8 cellular contexts compared by ENCODE assay signal in genomic region chr3:168249048-168249538, GRCh38.
A peak's percentile ranks its signal among the peaks of the same experiment; 100 is the strongest.
DNase-seq lines count a peak whose midpoint lies in the region; ATAC-seq lines count a peak whose summit lies in the region.

No MANE protein-coding gene starts in this region.

- H3K4me1 ChIP-seq in rectal smooth muscle tissue (ENCODE audit: control insufficient read depth, insufficient read depth, low read length) = no peaks in the 10 kb centered on the region

- CTCF ChIA-PET in activated CD4-positive, alpha-beta T cell treated with anti-CD3 and anti-CD28 coated beads, Interleukin-2, amount 10 ng/mL, durations not matched to agents 7 days and 5 days (lab: Charles Lee) = no interaction called here

- no peaks in the 10 kb centered on the region for H3K36me3 Mint-ChIP-seq in activated CD4-positive, alpha-beta T cell treated with anti-CD3 and anti-CD28 coated beads, Interleukin-2, amount 10 ng/mL, durations not matched to agents 7 days and 5 days (ENCODE audit: low read depth)

- ATAC-seq in HG02943 (IDR thresholded peaks at IDR 0.05; ENCODE audit: low read depth, unreplicated experiment) = peak; percentile 7

- no peak for DNase-seq in activated CD4-positive, alpha-beta T cell treated with anti-CD3 and anti-CD28 coated beads, Interleukin-2, amount 10 ng/mL, durations not matched to agents 7 days and 5 days
- no peak for DNase-seq in activated CD4-positive, alpha-beta T cell treated with anti-CD3 and anti-CD28 coated beads for 1 hour
- DNase-seq in SW480 (ENCODE audit: low spot score) = peak; percentile 41
- peak in 30 of 42 donors; percentile 2 to 54 (median 21) for DNase-seq in head of caudate nucleus
- no peak for DNase-seq in AML-193 (lab: John Stamatoyannopoulos, UW)
- DNase-seq in middle frontal gyrus (ENCODE audit: extremely low spot score, low spot score) = no peak

- H3K4me3 Mint-ChIP-seq in activated CD4-positive, alpha-beta T cell treated with anti-CD3 and anti-CD28 coated beads, Interleukin-2, amount 10 ng/mL, durations not matched to agents 7 days and 5 days = peak overlapping the region; percentile 62

- no peaks in the 10 kb centered on the region for H3K27me3 ChIP-seq in rectal smooth muscle tissue (ENCODE audit: control insufficient read depth, insufficient read depth, low read length)

- peak overlapping the region; percentile 72 for H3K4me3 ChIP-seq in rectal smooth muscle tissue (ENCODE audit: low read length)

- H3K27ac Mint-ChIP-seq in activated CD4-positive, alpha-beta T cell treated with anti-CD3 and anti-CD28 coated beads, Interleukin-2, amount 10 ng/mL, durations not matched to agents 7 days and 5 days = no peak overlapping the region

- POLR2A ChIA-PET in activated CD4-positive, alpha-beta T cell treated with anti-CD3 and anti-CD28 coated beads, Interleukin-2, amount 10 ng/mL, durations not matched to agents 7 days and 5 days (lab: Charles Lee) = no interaction called here

- H3K9ac ChIP-seq in rectal smooth muscle tissue (ENCODE audit: low read length) = no peak overlapping the region

- peaks cover 44% of the 10 kb centered on the region for H3K27me3 Mint-ChIP-seq in activated CD4-positive, alpha-beta T cell treated with anti-CD3 and anti-CD28 coated beads, Interleukin-2, amount 10 ng/mL, durations not matched to agents 7 days and 5 days

- H3K27ac ChIP-seq in rectal smooth muscle tissue (ENCODE audit: low read depth, low read length) = no peak overlapping the region

- peaks cover 13% of the 10 kb centered on the region for H3K4me1 Mint-ChIP-seq in activated CD4-positive, alpha-beta T cell treated with anti-CD3 and anti-CD28 coated beads, Interleukin-2, amount 10 ng/mL, durations not matched to agents 7 days and 5 days

- intact Hi-C loops in head of caudate nucleus (cut with DNase I) = no loop called here

- H3K9me3 Mint-ChIP-seq in activated CD4-positive, alpha-beta T cell treated with anti-CD3 and anti-CD28 coated beads, Interleukin-2, amount 10 ng/mL, durations not matched to agents 7 days and 5 days = no peaks in the 10 kb centered on the region

- no peaks in the 10 kb centered on the region for H3K36me3 ChIP-seq in rectal smooth muscle tissue (ENCODE audit: control insufficient read depth, insufficient read depth, low read length)

Comparison
In these comparisons a context has a peak if more than half of its experiments do, and no peak if none do; other contexts are left out.
1. DNase-seq: peak in SW480 (single experiment) and head of caudate nucleus (30 of 42); none in activated CD4-positive, alpha-beta T cell treated with anti-CD3 and anti-CD28 coated beads, Interleukin-2, amount 10 ng/mL, durations not matched to agents 7 days and 5 days (single experiment), activated CD4-positive, alpha-beta T cell treated with anti-CD3 and anti-CD28 coated beads for 1 hour (single experiment), AML-193 (0 of 2) and middle frontal gyrus (single experiment).